ENCODE assay signal across 22 cellular contexts in genomic region chr22:45262195-45262930, GRCh38. TPM values are rescaled to one million over a fixed set of nuclear protein-coding genes. Genes with fewer than 3 reads are reported as not detected.
DNase-seq lines count a peak whose midpoint lies in the region; ATAC-seq and TF ChIP-seq lines count a peak whose summit lies in the region.
"Had no signal": no experiment of that assay in that cellular context is flagged by ENCODE, and none has a peak within 500 bp of the region (broad histone marks: within the 10 kb centered on the region; RNA-seq: fewer than 3 reads in every experiment).

No MANE protein-coding gene starts in this region.

- ATAC-seq in left cardiac atrium (no peak), lower lobe of right lung (peak; percentile 31 to 70), HG03280 (IDR thresholded peaks at IDR 0.05; ENCODE audit: unreplicated experiment) (no peak), HG02610 (IDR thresholded peaks at IDR 0.05; ENCODE audit: unreplicated experiment) (no peak)

- TF ChIP-seq CTCF in left ventricle myocardium inferior (IDR thresholded peaks at IDR 0.05; ENCODE audit: borderline replicate concordance) (no peak), OCI-LY1 (IDR thresholded peaks at IDR 0.05; ENCODE audit: low read length) (no peak), lower lobe of right lung (IDR thresholded peaks at IDR 0.05) (no peak)

- H3K27ac ChIP-seq in left ventricle myocardium inferior (replicated peaks) (peak overlapping the region; percentile 3), OCI-LY1 (ENCODE audit: low read depth, low read length, poor library complexity, severe bottlenecking) (no peak overlapping the region), lower lobe of right lung (peak overlapping the region; percentile 18)

- no peaks in the 10 kb centered on the region for H4K20me1 ChIP-seq in OCI-LY1 (ENCODE audit: insufficient read depth, low read length)

- no peaks in the 10 kb centered on the region for H3K9me3 ChIP-seq in left ventricle myocardium inferior (replicated peaks)
- H3K9me3 ChIP-seq in OCI-LY1 (ENCODE audit: low read length) = no peaks in the 10 kb centered on the region
- H3K9me3 ChIP-seq in lower lobe of right lung = no peaks in the 10 kb centered on the region
- H3K9me3 ChIP-seq: A549, transverse colon had no signal

- H3K4me1 ChIP-seq in left ventricle myocardium inferior = peaks cover 16% of the 10 kb centered on the region
- peaks cover 29% of the 10 kb centered on the region for H3K4me1 ChIP-seq in OCI-LY1 (ENCODE audit: insufficient read depth, low read length, severe bottlenecking)
- H3K4me1 ChIP-seq in lower lobe of right lung = peaks cover 23% of the 10 kb centered on the region

- H3K36me3 ChIP-seq in left ventricle myocardium inferior (no peaks in the 10 kb centered on the region), OCI-LY1 (ENCODE audit: insufficient read depth, low read length) (no peaks in the 10 kb centered on the region; the same call in 1 of the 2 replicates), lower lobe of right lung (no peaks in the 10 kb centered on the region)
- H3K36me3 ChIP-seq: transverse colon had no signal

- DNase-seq in left ventricle myocardium inferior (no peak), left cardiac atrium (no peak), lower lobe of right lung (no peak), GM19240 (ENCODE audit: insufficient read length, low spot score) (no peak)
- no peak for DNase-seq in activated CD8-positive, alpha-beta memory T cell treated with anti-CD3 and anti-CD28 coated beads, Interleukin-2, amount 50 U/mL, for 4 hours
- DNase-seq: activated effector memory CD4-positive, alpha-beta T cell treated with anti-CD3 and anti-CD28 coated beads, Interleukin-2, amount 50 U/mL, for 16 hours; CD4-positive, alpha-beta memory T cell; hypothalamus; islet precursor cell; mesendoderm; NCI-H187 treated with DMSO at 0.1 percent for 48 hours; stimulated activated CD4-positive, alpha-beta T cell treated with anti-CD3 and anti-CD28 coated beads, Interleukin-1b, Interleukin-23, amount 100 ng/mL, for 48 hours; stimulated activated naive CD8-positive, alpha-beta T cell treated with anti-CD3 and anti-CD28 coated beads, Interleukin-15, Interleukin-2, amounts not matched to agents 100 U/mL and 50 U/mL, for 24 hours; transverse colon had no signal

- H3K79me2 ChIP-seq in OCI-LY1 (ENCODE audit: insufficient read depth, low read length) = no peaks in the 10 kb centered on the region

- no peaks in the 10 kb centered on the region for H3F3A ChIP-seq in OCI-LY1 (ENCODE audit: insufficient read depth, low read length)

- no peak overlapping the region for H3K4me3 ChIP-seq in left ventricle myocardium inferior
- no peak overlapping the region for H3K4me3 ChIP-seq in OCI-LY1 (ENCODE audit: low read depth, low read length, poor library complexity, severe bottlenecking)
- H3K4me3 ChIP-seq in lower lobe of right lung = no peak overlapping the region
- H3K4me3 ChIP-seq: A549, transverse colon had no signal

- H3K4me2 ChIP-seq in OCI-LY1 (ENCODE audit: low read length) = peak overlapping the region; percentile 4; the same call in 1 of the 2 replicates
- H3K4me2 ChIP-seq: A549 had no signal

- no peak overlapping the region for H2AFZ ChIP-seq in OCI-LY1 (ENCODE audit: low read length)

- H3K27me3 ChIP-seq in left ventricle myocardium inferior (ENCODE audit: low read depth) (peaks cover 5% of the 10 kb centered on the region), OCI-LY1 (ENCODE audit: insufficient read depth, low read length) (peaks cover 21% of the 10 kb centered on the region; the same call in 1 of the 2 replicates), lower lobe of right lung (ENCODE audit: low read depth) (peaks cover 2% of the 10 kb centered on the region)
- H3K27me3 ChIP-seq: transverse colon had no signal

- H3K9ac ChIP-seq in OCI-LY1 (ENCODE audit: low read length) = no peak overlapping the region

- intact Hi-C loops in left ventricle myocardium inferior (cut with micrococcal nuclease) (no loop called here), left cardiac atrium (cut with DNase I) (no loop called here), lower lobe of right lung (cut with DNase I) (no loop called here)

- H3K9me2 ChIP-seq in OCI-LY1 (ENCODE audit: low read depth, low read length) = no peaks in the 10 kb centered on the region

RNA-seq across cellular contexts. Expression of gene KIAA0930, which starts 21.7 kb away (rescaled TPM):
- total RNA-seq in left ventricle myocardium inferior (18.6 TPM), left cardiac atrium (10 to 100 TPM; 25.8 to 38.5 TPM), lower lobe of right lung (89.2 TPM)

RNA-seq across cellular contexts. Expression of gene UPK3A, which starts 22.4 kb away (rescaled TPM):
- total RNA-seq in left ventricle myocardium inferior (not detected), left cardiac atrium (under 1 TPM in 1 of 2 donors, not detected in 1; 0.29 TPM), lower lobe of right lung (not detected)
- total RNA-seq: CD4-positive, alpha-beta memory T cell; dermis microvascular lymphatic vessel endothelial cell; fibroblast of villous mesenchyme; MCF 10A; posterior vena cava had no signal

RNA-seq across cellular contexts. Expression of gene FAM118A, which starts 47.4 kb away (rescaled TPM):
- total RNA-seq in left ventricle myocardium inferior = 14.1 TPM
- 10 to 100 TPM; 20.9 to 23.5 TPM for total RNA-seq in left cardiac atrium
- 19.8 TPM for total RNA-seq in lower lobe of right lung

Comparison
In these comparisons a context has a peak if more than half of its experiments do, and no peak if none do; other contexts are left out.
1. ATAC-seq: peak in lower lobe of right lung (2 of 2); none in left cardiac atrium (0 of 2), HG03280 (single experiment) and HG02610 (single experiment).